In the genomic region with DNA sequence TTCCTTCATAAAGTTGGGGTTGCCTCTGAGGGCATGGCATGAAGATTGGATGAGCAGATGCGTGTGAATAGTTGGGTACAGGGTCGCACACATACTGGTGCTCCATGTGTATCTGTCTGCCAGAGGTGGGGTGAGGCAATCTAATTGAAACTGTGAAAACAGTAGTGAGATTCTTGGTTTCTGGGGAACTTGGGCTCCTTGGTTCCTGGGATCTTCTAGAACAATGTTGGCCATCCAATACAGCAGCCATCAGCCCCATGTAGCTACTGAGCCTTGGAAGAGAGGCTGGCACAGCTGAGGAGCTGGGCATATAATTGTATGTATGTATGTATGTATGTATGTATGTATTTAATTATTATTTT, we compare ENCODE assay signal across 12 cellular contexts. TPM values are rescaled to one million over a fixed set of nuclear protein-coding genes. Genes with fewer than 3 reads are reported as not detected.
DNase-seq lines count a peak whose midpoint lies in the region; ATAC-seq and TF ChIP-seq lines count a peak whose summit lies in the region.
"Had no signal": no experiment of that assay in that cellular context is flagged by ENCODE, and none has a peak within 500 bp of the region (broad histone marks: within the 10 kb centered on the region; RNA-seq: fewer than 3 reads in every experiment).

No MANE protein-coding gene starts in this region.

- H3K4me1 ChIP-seq in CD8-positive, alpha-beta memory T cell (ENCODE audit: insufficient read depth, low read length) = peaks cover 64% of the 10 kb centered on the region
- H3K4me1 ChIP-seq in uterus = peaks cover 0 to 5% of the 10 kb centered on the region in 2 donors
- H3K4me1 ChIP-seq: HAP-1 had no signal

- H3K27me3 ChIP-seq in CD8-positive, alpha-beta memory T cell (ENCODE audit: insufficient read depth, low read length, poor library complexity, severe bottlenecking) = no peaks in the 10 kb centered on the region
- H3K27me3 ChIP-seq in uterus = no peaks in the 10 kb centered on the region

- H3K9me3 Mint-ChIP-seq in CD8-positive, alpha-beta memory T cell = no peaks in the 10 kb centered on the region
- H3K9me3 Mint-ChIP-seq in activated naive CD4-positive, alpha-beta T cell treated with anti-CD3 and anti-CD28 coated beads, Interleukin-2, amount 50 U/mL, for 72 hours = no peaks in the 10 kb centered on the region
- no peaks in the 10 kb centered on the region for H3K9me3 Mint-ChIP-seq in neural crest cell

- H3K4me1 Mint-ChIP-seq in CD8-positive, alpha-beta memory T cell = peaks cover 43 to 72% (median 60%) of the 10 kb centered on the region in 3 donors
- H3K4me1 Mint-ChIP-seq in neural crest cell = peaks cover 38% of the 10 kb centered on the region

- TF ChIP-seq CTCF in neural crest cell (conservative IDR thresholded peaks at IDR 0.05) (no peak), uterus (IDR thresholded peaks at IDR 0.05) (no peak), foreskin fibroblast (IDR thresholded peaks at IDR 0.05; ENCODE audit: low read depth, low read length) (no peak)

- H3K27me3 Mint-ChIP-seq in CD8-positive, alpha-beta memory T cell = peaks cover 0 to 1% of the 10 kb centered on the region in 2 donors
- no peaks in the 10 kb centered on the region for H3K27me3 Mint-ChIP-seq in neural crest cell (ENCODE audit: low read depth)

- POLR2A ChIA-PET in CD8-positive, alpha-beta memory T cell (lab: Charles Lee) = interaction anchor here (0.5 to 1.4 kb wide), 4 partner anchors 33 to 226 kb away, joined by 5 to 6 read pairs (median 6); partner anchors contain the start of genes JAK3, MAP1S and RPL18A

- H3K9me3 ChIP-seq in CD8-positive, alpha-beta memory T cell (ENCODE audit: low read length) = no peaks in the 10 kb centered on the region
- H3K9me3 ChIP-seq in KOPT-K1 (ENCODE audit: insufficient read depth, low read length, poor library complexity, severe bottlenecking) (no peaks in the 10 kb centered on the region), uterus (no peaks in the 10 kb centered on the region)
- H3K9me3 ChIP-seq: HAP-1 had no signal

- no peaks in the 10 kb centered on the region for H3K36me3 ChIP-seq in CD8-positive, alpha-beta memory T cell (ENCODE audit: insufficient read depth, low read length)
- H3K36me3 ChIP-seq in KOPT-K1 (ENCODE audit: insufficient read depth, low read length) (peaks cover 31% of the 10 kb centered on the region), uterus (no peaks in the 10 kb centered on the region)
- H3K36me3 ChIP-seq: HAP-1 had no signal

- H3K4me3 Mint-ChIP-seq in CD8-positive, alpha-beta memory T cell = peak overlapping the region; percentile 87 to 98 (median 95)
- peak overlapping the region; percentile 8 for H3K4me3 Mint-ChIP-seq in neural crest cell

- peak overlapping the region; percentile 74 to 98 (median 96) for H3K27ac Mint-ChIP-seq in CD8-positive, alpha-beta memory T cell
- peak overlapping the region; percentile 92 to 98 for H3K27ac Mint-ChIP-seq in activated naive CD4-positive, alpha-beta T cell treated with anti-CD3 and anti-CD28 coated beads, Interleukin-2, amount 50 U/mL, for 72 hours
- no peak overlapping the region for H3K27ac Mint-ChIP-seq in neural crest cell (ENCODE audit: unreplicated experiment)

- CTCF ChIA-PET in CD8-positive, alpha-beta memory T cell (lab: Charles Lee) = interaction anchor here (1.0 to 2.1 kb wide), 8 partner anchors 15 to 203 kb away, joined by 3 to 6 read pairs (median 4); partner anchors contain the start of gene RPL18A

- intact Hi-C loops in uterus (cut with DNase I; ENCODE audit: low total_unique reads) = no loop called here

- peak in 1 of 2 donors; percentile 10 for ATAC-seq in activated naive CD4-positive, alpha-beta T cell treated with anti-CD3 and anti-CD28 coated beads, Interleukin-2, amount 50 U/mL, for 72 hours
- ATAC-seq: left cardiac atrium had no signal

- peak overlapping the region; percentile 90 for H3K4me3 ChIP-seq in CD8-positive, alpha-beta memory T cell (ENCODE audit: low read length)
- H3K4me3 ChIP-seq in uterus (no peak overlapping the region), foreskin fibroblast (ENCODE audit: low read depth in 1 of 2, low read length in 2 of 2) (no peak overlapping the region)
- H3K4me3 ChIP-seq: HAP-1 had no signal

- no peak for TF ChIP-seq POLR2A in uterus (IDR thresholded peaks at IDR 0.05)

- DNase-seq in CD8-positive, alpha-beta memory T cell = no peak
- no peak for DNase-seq in activated naive CD4-positive, alpha-beta T cell treated with anti-CD3 and anti-CD28 coated beads, Interleukin-2, amount 50 U/mL, for 72 hours (ENCODE audit: low spot score in 2 of 2)
- DNase-seq in neural crest cell (ENCODE audit: low read depth, low spot score) (no peak), DMS53 treated with DMSO at 0.1 percent for 48 hours (lab: John Stamatoyannopoulos, UW; ENCODE audit: unreplicated experiment) (no peak), NCI-H1092 (lab: John Stamatoyannopoulos, UW) (no peak), uterus (no peak), foreskin fibroblast (no peak)
- DNase-seq: NCI-H1694 had no signal

- peaks cover 3 to 36% (median 6%) of the 10 kb centered on the region in 3 donors for H3K36me3 Mint-ChIP-seq in CD8-positive, alpha-beta memory T cell
- peaks cover 15 to 28% of the 10 kb centered on the region in 2 donors for H3K36me3 Mint-ChIP-seq in activated naive CD4-positive, alpha-beta T cell treated with anti-CD3 and anti-CD28 coated beads, Interleukin-2, amount 50 U/mL, for 72 hours
- H3K36me3 Mint-ChIP-seq in neural crest cell (ENCODE audit: low read depth) = no peaks in the 10 kb centered on the region

- H3K27ac ChIP-seq in CD8-positive, alpha-beta memory T cell (ENCODE audit: low read depth, low read length) = peak overlapping the region; percentile 79
- peak overlapping the region; percentile 92 for H3K27ac ChIP-seq in KOPT-K1 (ENCODE audit: low read depth, low read length, poor library complexity, severe bottlenecking)
- H3K27ac ChIP-seq in uterus = no peak overlapping the region

RNA-seq across cellular contexts. Expression of gene FCHO1, which starts 0.6 kb away (rescaled TPM):
- total RNA-seq in CD8-positive, alpha-beta memory T cell = 10 to 100 TPM; 37.7 to 38.7 TPM
- polyA plus RNA-seq in CD8-positive, alpha-beta memory T cell = 23.0 TPM
- total RNA-seq in activated naive CD4-positive, alpha-beta T cell treated with anti-CD3 and anti-CD28 coated beads, Interleukin-2, amount 50 U/mL, for 72 hours = 10 to 100 TPM; 62.0 to 81.4 TPM
- total RNA-seq in neural crest cell (10.8 and 12.2 TPM in 2 replicates), uterus (1 to 10 TPM in 2 of 4 donors, under 1 TPM in 1, not detected in 1; under 0.01 to 3.8 (median 1.4) TPM)

RNA-seq across cellular contexts. Expression of gene MAP1S, which starts 32.6 kb away (rescaled TPM):
- 10 to 100 TPM; 66.1 to 72.3 TPM for total RNA-seq in CD8-positive, alpha-beta memory T cell
- polyA plus RNA-seq in CD8-positive, alpha-beta memory T cell = 43.0 TPM
- total RNA-seq in activated naive CD4-positive, alpha-beta T cell treated with anti-CD3 and anti-CD28 coated beads, Interleukin-2, amount 50 U/mL, for 72 hours = 10 to 100 TPM; 57.8 to 65.8 TPM
- total RNA-seq in neural crest cell (91.8 and 93.4 TPM in 2 replicates), uterus (10 to 100 TPM in 3 of 4 donors, 1 to 10 TPM in 1; 6.2 to 78.7 (median 50.3) TPM)

RNA-seq across cellular contexts. Expression of gene B3GNT3, which starts 43.0 kb away (rescaled TPM):
- total RNA-seq in CD8-positive, alpha-beta memory T cell = not detected
- polyA plus RNA-seq in CD8-positive, alpha-beta memory T cell = not detected
- under 1 TPM; 0.30 to 0.41 TPM for total RNA-seq in activated naive CD4-positive, alpha-beta T cell treated with anti-CD3 and anti-CD28 coated beads, Interleukin-2, amount 50 U/mL, for 72 hours
- total RNA-seq in neural crest cell = not detected in 2 replicates
- 1 to 10 TPM in 1 of 4 donors, not detected in 3; 1.4 TPM for total RNA-seq in uterus
- total RNA-seq: pulmonary artery endothelial cell had no signal

Comparison
In these comparisons a context has a peak if more than half of its experiments do, and no peak if none do; other contexts are left out.
1. H3K27ac ChIP-seq: peak in CD8-positive, alpha-beta memory T cell (single experiment) and KOPT-K1 (single experiment); none in uterus (0 of 2).